ENCODE assay signal across 21 cellular contexts in the genomic region with DNA sequence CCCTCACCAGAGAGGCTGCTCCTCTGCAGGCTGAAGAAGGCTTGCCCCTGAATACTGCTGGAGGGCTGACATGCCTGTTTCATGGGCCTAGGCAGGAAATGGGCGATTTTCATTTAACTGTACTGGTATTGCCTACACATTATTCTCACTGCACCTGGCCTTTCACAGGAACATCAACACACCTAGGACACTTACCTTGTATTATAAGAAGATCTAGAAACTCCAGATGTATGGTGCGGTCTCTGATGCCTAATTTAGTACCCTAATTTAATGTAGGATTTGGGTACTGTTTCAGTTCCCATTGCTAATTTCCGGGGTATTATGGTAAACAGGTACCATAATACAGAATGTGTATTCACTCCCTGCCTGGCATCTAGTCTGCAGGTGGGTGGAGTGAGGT.
"Had no signal": no experiment of that assay in that cellular context is flagged by ENCODE, and none has a peak within 500 bp of the region (broad histone marks: within the 10 kb centered on the region; RNA-seq: fewer than 3 reads in every experiment).

No MANE protein-coding gene starts in this region.

- H3K4me3 ChIP-seq: colonic mucosa, dorsolateral prefrontal cortex, esophagus squamous epithelium, gastrocnemius medialis, heart right ventricle, left lung, lower lobe of right lung, mucosa of descending colon had no signal

- DNase-seq: colonic mucosa; cortex of kidney; dorsolateral prefrontal cortex; effector CD4-positive, alpha-beta T cell; effector memory CD4-positive, alpha-beta T cell; esophagus squamous epithelium; foreskin fibroblast; foreskin melanocyte; gastrocnemius medialis; glutamatergic neuron; head of caudate nucleus; heart right ventricle; hippocampal formation; left cardiac atrium; left lung; left ventricle myocardium superior; lower lobe of right lung; mesenchymal stem cell; mucosa of descending colon; naive B cell; naive thymus-derived CD8-positive, alpha-beta T cell had no signal

- H3K27ac ChIP-seq: colonic mucosa, dorsolateral prefrontal cortex, esophagus squamous epithelium, gastrocnemius medialis, heart right ventricle, left lung, lower lobe of right lung had no signal

- H3K36me3 ChIP-seq: colonic mucosa, gastrocnemius medialis had no signal

- H3K27me3 ChIP-seq: colonic mucosa, dorsolateral prefrontal cortex, esophagus squamous epithelium, gastrocnemius medialis, heart right ventricle, left lung had no signal

- H3K4me1 ChIP-seq: colonic mucosa, gastrocnemius medialis, lower lobe of right lung had no signal

- H3K9me3 ChIP-seq: colonic mucosa, esophagus squamous epithelium, gastrocnemius medialis, heart right ventricle, left lung, lower lobe of right lung, mucosa of descending colon had no signal
